In the genomic region with DNA sequence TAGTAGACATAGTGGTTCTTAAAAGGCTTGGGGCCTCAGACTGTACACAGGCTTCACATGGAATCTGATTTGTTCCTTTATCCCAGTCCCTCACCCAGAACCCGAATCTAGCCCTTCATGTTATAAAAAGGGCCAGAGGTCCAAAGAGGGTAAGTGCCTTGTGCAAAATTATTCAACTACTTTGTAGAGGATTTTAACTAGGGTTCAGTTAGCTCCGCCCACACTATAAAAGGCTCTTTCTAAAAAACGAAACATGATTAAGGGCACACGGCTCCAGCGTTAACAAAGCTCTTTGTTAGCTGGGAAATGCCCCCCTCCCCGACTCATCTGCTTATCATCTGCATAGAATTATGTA, we compare ENCODE assay signal across 8 cellular contexts. TPM values are rescaled to one million over a fixed set of nuclear protein-coding genes. Genes with fewer than 3 reads are reported as not detected.
DNase-seq lines count a peak whose midpoint lies in the region; ATAC-seq and TF ChIP-seq lines count a peak whose summit lies in the region.

No MANE protein-coding gene starts in this region.

- H3K4me3 Mint-ChIP-seq in CD8-positive, alpha-beta memory T cell, result peak overlapping the region; percentile 91 to 97 (median 95)
- H3K4me3 Mint-ChIP-seq in neural progenitor cell, result peak overlapping the region; percentile 93

- H3K4me1 ChIP-seq in CD8-positive, alpha-beta memory T cell (ENCODE audit: insufficient read depth, low read length), result peaks cover 14% of the 10 kb centered on the region
- peaks cover 14% of the 10 kb centered on the region for H3K4me1 ChIP-seq in neural progenitor cell

- peaks cover 28% of the 10 kb centered on the region for H3F3A ChIP-seq in neural progenitor cell (ENCODE audit: low read depth)

- no peaks in the 10 kb centered on the region for H3K27me3 ChIP-seq in CD8-positive, alpha-beta memory T cell (ENCODE audit: insufficient read depth, low read length, poor library complexity, severe bottlenecking)
- no peaks in the 10 kb centered on the region for H3K27me3 ChIP-seq in MG63
- peaks cover 52% of the 10 kb centered on the region for H3K27me3 ChIP-seq in neural progenitor cell

- peak overlapping the region; percentile 90 for H3K4me2 ChIP-seq in neural progenitor cell

- peaks cover 4 to 5% of the 10 kb centered on the region in 2 donors for H3K27me3 Mint-ChIP-seq in CD8-positive, alpha-beta memory T cell
- H3K27me3 Mint-ChIP-seq in neural progenitor cell (ENCODE audit: insufficient read depth, low read depth), result peaks cover 16% of the 10 kb centered on the region

- no peak overlapping the region for H3K9ac ChIP-seq in neural progenitor cell

- peak overlapping the region in 7 of 8 donors; percentile 90 to 98 (median 94) for H3K27ac Mint-ChIP-seq in CD8-positive, alpha-beta memory T cell
- H3K27ac Mint-ChIP-seq in neural progenitor cell, result no peak overlapping the region

- peak overlapping the region; percentile 26 for H2AFZ ChIP-seq in neural progenitor cell (replicated peaks)

- no peak for TF ChIP-seq CTCF in coronary artery (IDR thresholded peaks at IDR 0.05)
- no peak for TF ChIP-seq CTCF in neural progenitor cell (IDR thresholded peaks at IDR 0.05)

- peaks cover 23% of the 10 kb centered on the region for H4K20me1 ChIP-seq in neural progenitor cell (ENCODE audit: low read depth)

- H3K4me1 Mint-ChIP-seq in CD8-positive, alpha-beta memory T cell, result peaks cover 16 to 32% (median 30%) of the 10 kb centered on the region in 3 donors
- peaks cover 12% of the 10 kb centered on the region for H3K4me1 Mint-ChIP-seq in neural progenitor cell

- no peak for DNase-seq in CD8-positive, alpha-beta memory T cell
- DNase-seq in MG63, result no peak
- DNase-seq in coronary artery (ENCODE audit: low spot score), result no peak
- DNase-seq in neural progenitor cell (ENCODE audit: low spot score), result no peak
- no peak for DNase-seq in NAMALWA (ENCODE audit: low spot score)
- no peak for DNase-seq in Kasumi-1 (lab: John Stamatoyannopoulos, UW)
- no peak for DNase-seq in NCI-H748 (lab: John Stamatoyannopoulos, UW; ENCODE audit: unreplicated experiment)

- H3K79me2 ChIP-seq in neural progenitor cell (ENCODE audit: low read depth), result no peaks in the 10 kb centered on the region

- peak overlapping the region; percentile 90 for H3K4me3 ChIP-seq in CD8-positive, alpha-beta memory T cell (ENCODE audit: low read length)
- H3K4me3 ChIP-seq in MG63 (peak overlapping the region; percentile 89), coronary artery (peak overlapping the region; percentile 93), neural progenitor cell (peak overlapping the region; percentile 72)

- CTCF ChIA-PET in CD8-positive, alpha-beta memory T cell (lab: Charles Lee), result interaction anchor here (0.7 to 8.6 kb wide), 18 partner anchors 10 to 597 kb away, joined by 3 to 141 read pairs (median 4); no protein-coding TSS in a partner anchor

- H3K36me3 ChIP-seq in CD8-positive, alpha-beta memory T cell (ENCODE audit: insufficient read depth, low read length), result no peaks in the 10 kb centered on the region
- peaks cover 29% of the 10 kb centered on the region for H3K36me3 ChIP-seq in MG63
- no peaks in the 10 kb centered on the region for H3K36me3 ChIP-seq in neural progenitor cell

- no peak for ATAC-seq in GM19324 (IDR thresholded peaks at IDR 0.05; ENCODE audit: low FRiP score, unreplicated experiment)

- H3K9me3 Mint-ChIP-seq in CD8-positive, alpha-beta memory T cell, result no peaks in the 10 kb centered on the region
- H3K9me3 Mint-ChIP-seq in neural progenitor cell, result no peaks in the 10 kb centered on the region

- H3K27ac ChIP-seq in CD8-positive, alpha-beta memory T cell (ENCODE audit: low read depth, low read length), result peak overlapping the region; percentile 83
- H3K27ac ChIP-seq in coronary artery, result peak overlapping the region in 1 of 2 donors; percentile 97
- no peak overlapping the region for H3K27ac ChIP-seq in neural progenitor cell

- H3K36me3 Mint-ChIP-seq in CD8-positive, alpha-beta memory T cell, result peaks cover 2 to 4% (median 3%) of the 10 kb centered on the region in 3 donors
- H3K36me3 Mint-ChIP-seq in neural progenitor cell, result peaks cover 5% of the 10 kb centered on the region

- no peaks in the 10 kb centered on the region for H3K9me3 ChIP-seq in CD8-positive, alpha-beta memory T cell (ENCODE audit: low read length)
- H3K9me3 ChIP-seq in MG63 (no peaks in the 10 kb centered on the region), neural progenitor cell (ENCODE audit: low read depth) (no peaks in the 10 kb centered on the region)

- POLR2A ChIA-PET in CD8-positive, alpha-beta memory T cell (lab: Charles Lee), result interaction anchor here (1.0 to 1.4 kb wide), 2 partner anchors 108 to 533 kb away, joined by 4 to 7 read pairs; partner anchors contain the start of gene CRADD

RNA-seq across cellular contexts. Expression of gene SOCS2, which starts 3.2 kb away (rescaled TPM):
- 10 to 100 TPM; 11.6 to 12.9 TPM for total RNA-seq in CD8-positive, alpha-beta memory T cell
- 21.7 TPM for polyA plus RNA-seq in CD8-positive, alpha-beta memory T cell
- 42.3 and 46.9 TPM in 2 replicates for total RNA-seq in MG63 (2014; rRNA removed; shearing (Covaris generic); ENCODE audit: low replicate concordance)
- 3.5 and 4.9 TPM in 2 replicates for total RNA-seq in neural progenitor cell (ENCODE audit: low replicate concordance)
